8 cellular contexts compared by ENCODE assay signal in genomic region chr21:15514073-15514946, GRCh38.
DNase-seq lines count a peak whose midpoint lies in the region; ATAC-seq and TF ChIP-seq lines count a peak whose summit lies in the region.

No MANE protein-coding gene starts in this region.

- peak overlapping the region in 3 of 4 donors; percentile 8 to 78 (median 39) for H3K4me3 Mint-ChIP-seq in CD4-positive, CD25-positive, alpha-beta regulatory T cell
- H3K4me3 Mint-ChIP-seq in activated T-cell treated with anti-CD3 and anti-CD28 coated beads, Interleukin-2, amount 50 U/mL, for 4 hours, result peak overlapping the region; percentile 56

- no peaks in the 10 kb centered on the region for H3K36me3 ChIP-seq in CD4-positive, CD25-positive, alpha-beta regulatory T cell (ENCODE audit: control insufficient read depth, insufficient read depth, low read length)

- H3K27ac ChIP-seq in CD4-positive, CD25-positive, alpha-beta regulatory T cell (ENCODE audit: insufficient read depth, low read length, poor library complexity, severe bottlenecking), result peak overlapping the region; percentile 64
- H3K27ac ChIP-seq in RWPE1, result no peak overlapping the region

- DNase-seq in CD4-positive, CD25-positive, alpha-beta regulatory T cell, result peak; percentile 2 to 88 (median 77)
- peak; percentile 67 for DNase-seq in KG1 (lab: John Stamatoyannopoulos, UW)
- peak; percentile 33 for DNase-seq in activated T-cell treated with anti-CD3 and anti-CD28 coated beads, Interleukin-2, amount 50 U/mL, for 4 hours
- peak; percentile 1 to 20 (median 7) for DNase-seq in stimulated activated CD4-positive, alpha-beta T cell treated with anti-CD3 and anti-CD28 coated beads, Interleukin-1b, Interleukin-23, amount 100 ng/mL, for 24 hours (ENCODE audit: low read depth in 4 of 4, low spot score in 1 of 4)
- DNase-seq in NCI-H1105 treated with DMSO at 0.1 percent for 48 hours (lab: John Stamatoyannopoulos, UW), result no peak
- no peak for DNase-seq in omental fat pad (ENCODE audit: low spot score)
- DNase-seq in RWPE1 (ENCODE audit: low spot score), result no peak

- TF ChIP-seq CTCF in omental fat pad (IDR thresholded peaks at IDR 0.05) (no peak), RWPE1 (conservative IDR thresholded peaks at IDR 0.05; ENCODE audit: low read depth) (no peak)

- peaks cover 0 to 4% (median 2%) of the 10 kb centered on the region in 7 donors for H3K9me3 Mint-ChIP-seq in CD4-positive, CD25-positive, alpha-beta regulatory T cell
- H3K9me3 Mint-ChIP-seq in activated T-cell treated with anti-CD3 and anti-CD28 coated beads, Interleukin-2, amount 50 U/mL, for 4 hours, result peaks cover 5% of the 10 kb centered on the region

- peaks cover 13% of the 10 kb centered on the region for H3K4me1 ChIP-seq in CD4-positive, CD25-positive, alpha-beta regulatory T cell (ENCODE audit: control insufficient read depth, insufficient read depth, low read length, poor library complexity, severe bottlenecking)

- peak overlapping the region; percentile 49 for H3K4me3 ChIP-seq in CD4-positive, CD25-positive, alpha-beta regulatory T cell (ENCODE audit: low read depth, low read length)

- peaks cover 6 to 30% (median 10%) of the 10 kb centered on the region in 4 donors for H3K4me1 Mint-ChIP-seq in CD4-positive, CD25-positive, alpha-beta regulatory T cell
- peaks cover 29% of the 10 kb centered on the region for H3K4me1 Mint-ChIP-seq in activated T-cell treated with anti-CD3 and anti-CD28 coated beads, Interleukin-2, amount 50 U/mL, for 4 hours (ENCODE audit: low read depth)

- no peaks in the 10 kb centered on the region for H3K27me3 Mint-ChIP-seq in CD4-positive, CD25-positive, alpha-beta regulatory T cell
- no peaks in the 10 kb centered on the region for H3K27me3 Mint-ChIP-seq in activated T-cell treated with anti-CD3 and anti-CD28 coated beads, Interleukin-2, amount 50 U/mL, for 4 hours (ENCODE audit: low read depth)

- peak overlapping the region; percentile 61 to 82 (median 82) for H3K27ac Mint-ChIP-seq in CD4-positive, CD25-positive, alpha-beta regulatory T cell

- no peaks in the 10 kb centered on the region for H3K9me3 ChIP-seq in CD4-positive, CD25-positive, alpha-beta regulatory T cell (ENCODE audit: control insufficient read depth in 2 of 2, low read length in 2 of 2)

- CTCF ChIA-PET in RWPE1 (lab: Yijun Ruan, JAX), result no interaction called here

- peak; percentile 97 to 99 for ATAC-seq in CD4-positive, CD25-positive, alpha-beta regulatory T cell (ENCODE audit: low read depth in 2 of 2)
- ATAC-seq in GM21515 (IDR thresholded peaks at IDR 0.05; ENCODE audit: unreplicated experiment) (peak; percentile 99), omental fat pad (ENCODE audit: low FRiP score) (no peak)
- peak; percentile 96 to 99 for ATAC-seq in activated T-cell treated with anti-CD3 and anti-CD28 coated beads, Interleukin-2, amount 50 U/mL, for 4 hours

- no peaks in the 10 kb centered on the region for H3K27me3 ChIP-seq in CD4-positive, CD25-positive, alpha-beta regulatory T cell (ENCODE audit: control insufficient read depth, insufficient read depth, low read length)

- no peaks in the 10 kb centered on the region for H3K36me3 Mint-ChIP-seq in CD4-positive, CD25-positive, alpha-beta regulatory T cell
- H3K36me3 Mint-ChIP-seq in activated T-cell treated with anti-CD3 and anti-CD28 coated beads, Interleukin-2, amount 50 U/mL, for 4 hours (ENCODE audit: insufficient read depth), result no peaks in the 10 kb centered on the region

- POLR2A ChIA-PET in RWPE1 (lab: Yijun Ruan, JAX; ENCODE audit: low non-redundant PET), result no interaction called here

Comparison
In these comparisons a context has a peak if more than half of its experiments do, and no peak if none do; other contexts are left out.
1. DNase-seq: peak in CD4-positive, CD25-positive, alpha-beta regulatory T cell (3 of 3), KG1 (single experiment), activated T-cell treated with anti-CD3 and anti-CD28 coated beads, Interleukin-2, amount 50 U/mL, for 4 hours (single experiment) and stimulated activated CD4-positive, alpha-beta T cell treated with anti-CD3 and anti-CD28 coated beads, Interleukin-1b, Interleukin-23, amount 100 ng/mL, for 24 hours (4 of 4); none in NCI-H1105 treated with DMSO at 0.1 percent for 48 hours (single experiment), omental fat pad (single experiment) and RWPE1 (single experiment).